Comparison of ENCODE assay signal across 9 cellular contexts in genomic region chr6:139708342-139709199, GRCh38.
DNase-seq lines count a peak whose midpoint lies in the region; ATAC-seq and TF ChIP-seq lines count a peak whose summit lies in the region.
"Had no signal": no experiment of that assay in that cellular context is flagged by ENCODE, and none has a peak within 500 bp of the region (broad histone marks: within the 10 kb centered on the region; RNA-seq: fewer than 3 reads in every experiment).

No MANE protein-coding gene starts in this region.

- POLR2A ChIA-PET in SK-N-SH (lab: Yijun Ruan, JAX) = no interaction called here

- peak overlapping the region; percentile 81 to 88; a peak in 3 of 4 replicates for H3K27ac ChIP-seq in SK-N-SH (ENCODE audit: low read depth in 2 of 2, low read length in 1 of 2)
- no peak overlapping the region for H3K27ac ChIP-seq in foreskin keratinocyte
- H3K27ac ChIP-seq in dorsolateral prefrontal cortex = no peak overlapping the region

- CTCF ChIA-PET in SK-N-SH (lab: Yijun Ruan, JAX) = no interaction called here

- no peaks in the 10 kb centered on the region for H3K9me2 ChIP-seq in SK-N-SH

- DNase-seq in GM04503 (ENCODE audit: low read depth) = peak; percentile 79
- DNase-seq in SK-N-SH = no peak
- peak; percentile 53 to 77 for DNase-seq in foreskin keratinocyte
- peak; percentile 93 for DNase-seq in renal cortical epithelial cell (ENCODE audit: low read depth)
- DNase-seq in activated CD4-positive, alpha-beta T cell treated with anti-CD3 and anti-CD28 coated beads for 4 hours = no peak
- DNase-seq in dorsolateral prefrontal cortex = no peak
- DNase-seq in SHP77 treated with DMSO at 0.1 percent for 48 hours (lab: John Stamatoyannopoulos, UW) = no peak
- no peak for DNase-seq in effector CD4-positive, alpha-beta T cell
- DNase-seq: activated T-cell treated with anti-CD3 and anti-CD28 coated beads for 4 hours had no signal

- peak; percentile 89 for ATAC-seq in foreskin keratinocyte

- 3% methylated on average over 6 of the region's 6 CpGs for WGBS in SK-N-SH (ENCODE audit: low lambda C conversion rate)

- no peaks in the 10 kb centered on the region for H4K20me1 ChIP-seq in SK-N-SH (ENCODE audit: insufficient read depth)

- intact Hi-C loops in dorsolateral prefrontal cortex (cut with DNase I) = no loop called here

- TF ChIP-seq RAD21 in SK-N-SH (IDR thresholded peaks at IDR 0.05; ENCODE audit: low read length) = no peak

- peak in 1 of 2 experiments; percentile 95; a peak in 2 of 4 replicates for TF ChIP-seq EP300 in SK-N-SH (IDR thresholded peaks at IDR 0.05; ENCODE audit: borderline replicate concordance in 1 of 2, low read depth in 1 of 2, low read length in 1 of 2)

- H3K4me1 ChIP-seq in SK-N-SH (ENCODE audit: control insufficient read depth in 1 of 2, insufficient read depth in 2 of 2, low read depth in 1 of 2, low read length in 1 of 2) = peaks cover 0 to 13% of the 10 kb centered on the region in 2 experiments; a peak in 2 of 4 replicates
- H3K4me1 ChIP-seq in foreskin keratinocyte = peaks cover 18% of the 10 kb centered on the region

- H3K27me3 ChIP-seq in SK-N-SH (ENCODE audit: insufficient read depth) (no peaks in the 10 kb centered on the region), foreskin keratinocyte (no peaks in the 10 kb centered on the region), dorsolateral prefrontal cortex (peaks cover 0 to 2% (median 0%) of the 10 kb centered on the region in 45 donors)

- H3F3A ChIP-seq in SK-N-SH (replicated peaks; ENCODE audit: insufficient read depth) = peaks cover 26% of the 10 kb centered on the region

- H3K4me3 ChIP-seq in SK-N-SH (ENCODE audit: low read depth in 2 of 2, low read length in 1 of 2) (no peak overlapping the region), dorsolateral prefrontal cortex (no peak overlapping the region)

- peak overlapping the region; percentile 68; the same call in 1 of the 2 replicates for H3K4me2 ChIP-seq in SK-N-SH

- H2AFZ ChIP-seq in SK-N-SH (ENCODE audit: low read depth) = peak overlapping the region; percentile 74; the same call in 1 of the 2 replicates

- no peak for TF ChIP-seq CTCF in SK-N-SH (IDR thresholded peaks at IDR 0.05)
- no peak for TF ChIP-seq CTCF in foreskin keratinocyte (conservative IDR thresholded peaks at IDR 0.05)
- no peak for TF ChIP-seq CTCF in dorsolateral prefrontal cortex (IDR thresholded peaks at IDR 0.05 in 54 of 56, conservative IDR thresholded peaks at IDR 0.05 in 2 of 56; ENCODE audit: low read depth in 1 of 56, partially characterized antibody in 56 of 56)

- H3K79me2 ChIP-seq in SK-N-SH (ENCODE audit: insufficient read depth) = no peaks in the 10 kb centered on the region

- H3K9ac ChIP-seq in SK-N-SH = peak overlapping the region; percentile 53; the same call in 1 of the 2 replicates

- H3K36me3 ChIP-seq in SK-N-SH (replicated peaks in 1 of 2; ENCODE audit: control insufficient read depth in 1 of 2, insufficient read depth in 2 of 2, low read length in 1 of 2) = no peaks in the 10 kb centered on the region

- no peaks in the 10 kb centered on the region for H3K9me3 ChIP-seq in SK-N-SH

TF ChIP-seq in SK-N-SH, 30 proteins besides CTCF, POLR2A, EP300 and RAD21 (continues in another document):
- TF ChIP-seq FOXJ3 (CRISPR knock-in tag; IDR thresholded peaks at IDR 0.05) (no peak), GATA2 (CRISPR knock-in tag; IDR thresholded peaks at IDR 0.05) (no peak), JUND (IDR thresholded peaks at IDR 0.05) (peak; percentile 93), USF2 (IDR thresholded peaks at IDR 0.05; ENCODE audit: borderline replicate concordance, low read depth, low read length) (no peak), RXRA (IDR thresholded peaks at IDR 0.05; ENCODE audit: borderline replicate concordance, low read depth) (peak; percentile 76), YY1 (IDR thresholded peaks at IDR 0.05; ENCODE audit: low read depth) (0 out of 2 replicates have a peak, but pooled peaks have one; percentile 28), CHD2 (IDR thresholded peaks at IDR 0.05; ENCODE audit: low read length, partially characterized antibody) (no peak), TCF12 (IDR thresholded peaks at IDR 0.05) (peak; percentile 85), MEF2A (IDR thresholded peaks at IDR 0.05; ENCODE audit: borderline replicate concordance, low read depth) (peak; percentile 35; the same call in 1 of the 2 replicates), RCOR1 (IDR thresholded peaks at IDR 0.05; ENCODE audit: low read length) (no peak), USF1 (IDR thresholded peaks at IDR 0.05; ENCODE audit: borderline replicate concordance, low read depth) (no peak), RFX5 (IDR thresholded peaks at IDR 0.05; ENCODE audit: low read length) (no peak), MXI1 (IDR thresholded peaks at IDR 0.05; ENCODE audit: low read depth, low read length) (no peak), ELF1 (IDR thresholded peaks at IDR 0.05) (no peak), POLR2AphosphoS5 (IDR thresholded peaks at IDR 0.05; ENCODE audit: low read depth, low read length) (peak; percentile 51; the same call in 1 of the 2 replicates), FOXM1 (IDR thresholded peaks at IDR 0.05; ENCODE audit: low read depth) (no peak), MAX (IDR thresholded peaks at IDR 0.05; ENCODE audit: low read depth) (peak; percentile 40; the same call in 1 of the 2 replicates), FOSL2 (IDR thresholded peaks at IDR 0.05; ENCODE audit: borderline replicate concordance, low read depth) (peak; percentile 86), NFIC (IDR thresholded peaks at IDR 0.05; ENCODE audit: borderline replicate concordance) (peak; percentile 78), SMC3 (IDR thresholded peaks at IDR 0.05; ENCODE audit: low read depth, low read length) (no peak; the same call in 1 of the 2 replicates), SIN3A (IDR thresholded peaks at IDR 0.05; ENCODE audit: borderline replicate concordance, low read depth, low read length) (no peak), GABPA (IDR thresholded peaks at IDR 0.05; ENCODE audit: low read depth) (peak; percentile 11; the same call in 1 of the 2 replicates), TEAD4 (IDR thresholded peaks at IDR 0.05; ENCODE audit: borderline replicate concordance, insufficient read depth) (peak; percentile 91), EZH2phosphoT487 (IDR thresholded peaks at IDR 0.05; ENCODE audit: borderline replicate concordance, low read depth) (no peak), NRF1 (IDR thresholded peaks at IDR 0.05; ENCODE audit: low read depth, low read length) (no peak)
- TF ChIP-seq, protein P1, sequence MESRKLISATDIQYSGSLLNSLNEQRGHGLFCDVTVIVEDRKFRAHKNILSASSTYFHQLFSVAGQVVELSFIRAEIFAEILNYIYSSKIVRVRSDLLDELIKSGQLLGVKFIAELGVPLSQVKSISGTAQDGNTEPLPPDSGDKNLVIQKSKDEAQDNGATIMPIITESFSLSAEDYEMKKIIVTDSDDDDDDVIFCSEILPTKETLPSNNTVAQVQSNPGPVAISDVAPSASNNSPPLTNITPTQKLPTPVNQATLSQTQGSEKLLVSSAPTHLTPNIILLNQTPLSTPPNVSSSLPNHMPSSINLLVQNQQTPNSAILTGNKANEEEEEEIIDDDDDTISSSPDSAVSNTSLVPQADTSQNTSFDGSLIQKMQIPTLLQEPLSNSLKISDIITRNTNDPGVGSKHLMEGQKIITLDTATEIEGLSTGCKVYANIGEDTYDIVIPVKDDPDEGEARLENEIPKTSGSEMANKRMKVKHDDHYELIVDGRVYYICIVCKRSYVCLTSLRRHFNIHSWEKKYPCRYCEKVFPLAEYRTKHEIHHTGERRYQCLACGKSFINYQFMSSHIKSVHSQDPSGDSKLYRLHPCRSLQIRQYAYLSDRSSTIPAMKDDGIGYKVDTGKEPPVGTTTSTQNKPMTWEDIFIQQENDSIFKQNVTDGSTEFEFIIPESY (IDR thresholded peaks at IDR 0.05; ENCODE audit: borderline replicate concordance, low read depth) = peak; percentile 44; the same call in 1 of the 2 replicates
- TF ChIP-seq, protein P2, sequence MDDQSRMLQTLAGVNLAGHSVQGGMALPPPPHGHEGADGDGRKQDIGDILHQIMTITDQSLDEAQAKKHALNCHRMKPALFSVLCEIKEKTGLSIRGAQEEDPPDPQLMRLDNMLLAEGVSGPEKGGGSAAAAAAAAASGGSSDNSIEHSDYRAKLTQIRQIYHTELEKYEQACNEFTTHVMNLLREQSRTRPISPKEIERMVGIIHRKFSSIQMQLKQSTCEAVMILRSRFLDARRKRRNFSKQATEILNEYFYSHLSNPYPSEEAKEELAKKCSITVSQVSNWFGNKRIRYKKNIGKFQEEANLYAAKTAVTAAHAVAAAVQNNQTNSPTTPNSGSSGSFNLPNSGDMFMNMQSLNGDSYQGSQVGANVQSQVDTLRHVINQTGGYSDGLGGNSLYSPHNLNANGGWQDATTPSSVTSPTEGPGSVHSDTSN (IDR thresholded peaks at IDR 0.05) = peak; percentile 75

Comparison
In these comparisons a context has a peak if more than half of its experiments do, and no peak if none do; other contexts are left out.
1. DNase-seq: peak in GM04503 (single experiment), foreskin keratinocyte (2 of 2) and renal cortical epithelial cell (single experiment); none in SK-N-SH (single experiment), activated CD4-positive, alpha-beta T cell treated with anti-CD3 and anti-CD28 coated beads for 4 hours (0 of 2), dorsolateral prefrontal cortex (0 of 10), SHP77 treated with DMSO at 0.1 percent for 48 hours (single experiment) and effector CD4-positive, alpha-beta T cell (single experiment).
2. H3K27ac ChIP-seq: peak in SK-N-SH (2 of 2); none in foreskin keratinocyte (single experiment) and dorsolateral prefrontal cortex (0 of 59).